1 cellular context compared by ENCODE assay signal in genomic region chr11:122105009-122105828, GRCh38.
TF ChIP-seq lines count a peak whose summit lies in the region.

No MANE protein-coding gene starts in this region.

TF ChIP-seq in GM23338, 12 proteins besides CTCF, POLR2A, EP300 and RAD21 (continued from another document):
- TF ChIP-seq ZNF462 (CRISPR knock-in tag; IDR thresholded peaks at IDR 0.05): no peak
- no peak for TF ChIP-seq JUNB (IDR thresholded peaks at IDR 0.05; ENCODE audit: unreplicated experiment)
